Comparison of ENCODE assay signal across 16 cellular contexts in genomic region chr10:98316661-98317060, GRCh38. TPM values are rescaled to one million over a fixed set of nuclear protein-coding genes. Genes with fewer than 3 reads are reported as not detected.
DNase-seq lines count a peak whose midpoint lies in the region; ATAC-seq, FAIRE-seq and TF ChIP-seq lines count a peak whose summit lies in the region.
"Had no signal": no experiment of that assay in that cellular context is flagged by ENCODE, and none has a peak within 500 bp of the region (broad histone marks: within the 10 kb centered on the region; RNA-seq: fewer than 3 reads in every experiment).

No MANE protein-coding gene starts in this region.

- ATAC-seq in GM18868 (IDR thresholded peaks at IDR 0.05; ENCODE audit: unreplicated experiment) (no peak), GM21360 (IDR thresholded peaks at IDR 0.05; ENCODE audit: unreplicated experiment) (no peak)

- H3K9ac ChIP-seq in keratinocyte (ENCODE audit: control insufficient read depth, extremely low read depth, insufficient read depth, low read length): no peak overlapping the region

- H3K27ac ChIP-seq in keratinocyte (ENCODE audit: control insufficient read depth, insufficient read depth, low read length): no peak overlapping the region
- H3K27ac ChIP-seq: SK-N-MC had no signal

- no peaks in the 10 kb centered on the region for H3K9me3 ChIP-seq in keratinocyte (ENCODE audit: control insufficient read depth, low read depth, low read length)

- H3K9me1 ChIP-seq in keratinocyte (ENCODE audit: control insufficient read depth, extremely low read depth, insufficient read depth, low read length): no peaks in the 10 kb centered on the region

- H4K20me1 ChIP-seq in keratinocyte (ENCODE audit: control insufficient read depth, extremely low read depth, insufficient read depth, low read length): no peaks in the 10 kb centered on the region

- peak; percentile 87 for FAIRE-seq in keratinocyte (lab: Jason Lieb, UNC)

- no peaks in the 10 kb centered on the region for H3K79me2 ChIP-seq in keratinocyte (ENCODE audit: control insufficient read depth, insufficient read depth, low read length)

- TF ChIP-seq CTCF in cardiac fibroblast (IDR thresholded peaks at IDR 0.05; ENCODE audit: low read depth, low read length): no peak
- TF ChIP-seq CTCF in keratinocyte (optimal IDR thresholded peaks at IDR 0.05 in 1 of 3, IDR thresholded peaks at IDR 0.05 in 1 of 3, conservative IDR thresholded peaks at IDR 0.05 in 1 of 3; ENCODE audit: extremely low read depth in 1 of 3, insufficient read depth in 2 of 3, low read length in 3 of 3): no peak

- DNase-seq in AG08395 (ENCODE audit: low spot score): peak; percentile 50
- DNase-seq in HT1080 (ENCODE audit: low read depth): peak; percentile 77
- DNase-seq in cardiac fibroblast (ENCODE audit: low read depth in 2 of 2): peak; percentile 59 to 76
- DNase-seq in keratinocyte (ENCODE audit: low read depth, low spot score): no peak
- no peak for DNase-seq in LoVo (ENCODE audit: low spot score)
- no peak for DNase-seq in activated T-cell treated with anti-CD3 and anti-CD28 coated beads, Interleukin-2, amount 50 U/mL, for 1 hour
- DNase-seq: activated CD4-positive, alpha-beta T cell treated with anti-CD3 and anti-CD28 coated beads for 48 hours; activated gamma-delta T cell treated with Interleukin-2 at 50 U/mL for 16 hours; hypothalamus; KBM-7; NCI-H446 treated with DMSO at 0.1 percent for 48 hours; retina; trophoblast cell had no signal

- H3K36me3 ChIP-seq in keratinocyte (ENCODE audit: control insufficient read depth in 2 of 2, extremely low read depth in 1 of 2, insufficient read depth in 2 of 2, low read length in 2 of 2): no peaks in the 10 kb centered on the region

- H2AFZ ChIP-seq in keratinocyte (ENCODE audit: control insufficient read depth, low read length): peak overlapping the region; percentile 44

- H3K4me1 ChIP-seq in keratinocyte (ENCODE audit: control insufficient read depth, extremely low read depth, insufficient read depth, low read length): peaks cover 15% of the 10 kb centered on the region

- no peak overlapping the region for H3K4me2 ChIP-seq in keratinocyte (ENCODE audit: control insufficient read depth, extremely low read depth, insufficient read depth, low read depth, low read length)

- H3K4me3 ChIP-seq in cardiac fibroblast (replicated peaks in 1 of 2; ENCODE audit: low read depth in 2 of 2, low read length in 2 of 2) (no peak overlapping the region), keratinocyte (ENCODE audit: control insufficient read depth in 2 of 3, extremely low read depth in 1 of 3, insufficient read depth in 2 of 3, low read depth in 1 of 3, low read length in 3 of 3) (no peak overlapping the region)
- H3K4me3 ChIP-seq: SK-N-MC had no signal

- dilution Hi-C loops in keratinocyte (cut with MboI; ENCODE audit: extremely low pct_ligation_motif_present, low sequenced_read_pairs): no loop called here

- H3K27me3 ChIP-seq in keratinocyte (ENCODE audit: control insufficient read depth, extremely low read depth, insufficient read depth, low read length): no peaks in the 10 kb centered on the region

RNA-seq across cellular contexts. Expression of gene LOXL4, which starts 48.7 kb away (rescaled TPM):
- total RNA-seq in HT1080 (2014; rRNA removed; shearing (Covaris generic)): not detected in 2 replicates
- not detected in 2 replicates for polyA plus RNA-seq in HT1080 (2015; cell fraction: cytosol; rRNA removed)
- not detected in 2 replicates for polyA plus RNA-seq in HT1080 (2015; cell fraction: nucleus; rRNA removed)
- polyA plus RNA-seq in keratinocyte: 0.01 to 0.03 TPM (median 0.01 TPM) in 3 replicates
- polyA plus RNA-seq in keratinocyte (2011; ENCODE audit: low read depth): not detected
- 0.01 TPM in 1 of 2 replicates, not detected in the other for polyA plus RNA-seq in keratinocyte (2011; cell fraction: cytosol; rRNA removed)
- polyA plus RNA-seq in keratinocyte (2011; cell fraction: nucleus; rRNA removed): 0.03 TPM in 1 of 2 replicates, not detected in the other
- 0.11 TPM in 1 of 2 replicates, not detected in the other for polyA plus RNA-seq in keratinocyte (2012; ENCODE audit: low replicate concordance)
- polyA minus RNA-seq in keratinocyte: 0.16 TPM in 1 of 3 replicates, not detected in the others
- polyA minus RNA-seq in keratinocyte (2011; cell fraction: cytosol; rRNA and poly(A)+ RNA removed): not detected
- not detected in 2 replicates for polyA minus RNA-seq in keratinocyte (2011; cell fraction: nucleus; rRNA and poly(A)+ RNA removed)

Comparison
In these comparisons a context has a peak if more than half of its experiments do, and no peak if none do; other contexts are left out.
1. DNase-seq: peak in AG08395 (single experiment), HT1080 (single experiment) and cardiac fibroblast (2 of 2); none in keratinocyte (single experiment), LoVo (single experiment) and activated T-cell treated with anti-CD3 and anti-CD28 coated beads, Interleukin-2, amount 50 U/mL, for 1 hour (single experiment).